17 cellular contexts compared by ENCODE assay signal in genomic region chr14:90489916-90490726, GRCh38.
DNase-seq lines count a peak whose midpoint lies in the region; ATAC-seq and TF ChIP-seq lines count a peak whose summit lies in the region.
"Had no signal": no experiment of that assay in that cellular context is flagged by ENCODE, and none has a peak within 500 bp of the region (broad histone marks: within the 10 kb centered on the region; RNA-seq: fewer than 3 reads in every experiment).

No MANE protein-coding gene starts in this region.

- H3K9me3 Mint-ChIP-seq in activated naive CD4-positive, alpha-beta T cell treated with anti-CD3 and anti-CD28 coated beads, Interleukin-2, amount 50 U/mL, for 72 hours, result peaks cover 0 to 5% of the 10 kb centered on the region in 2 donors
- H3K9me3 Mint-ChIP-seq: activated T-helper 1 cell treated with anti-CD3 and anti-CD28 coated beads, Interleukin-12 subunit alpha, Interleukin-12 subunit beta, Interleukin-2, Interleukin-4 antibody, amounts not matched to agents 30 ng/mL and 10 ng/mL and 1 ng/mL, durations not matched to agents 14 hours and 24 hours and 36 hours had no signal

- DNase-seq in NCI-H82 (lab: John Stamatoyannopoulos, UW), result peak; percentile 6
- DNase-seq in NCI-H82 treated with DMSO at 0.1 percent for 48 hours (lab: John Stamatoyannopoulos, UW; ENCODE audit: unreplicated experiment), result no peak
- peak; percentile 2 for DNase-seq in RPMI7951 (ENCODE audit: low read depth)
- DNase-seq in dorsolateral prefrontal cortex, result peak in 3 of 10 donors; percentile 42 to 63 (median 48)
- no peak for DNase-seq in right cardiac atrium
- no peak for DNase-seq in activated naive CD4-positive, alpha-beta T cell treated with anti-CD3 and anti-CD28 coated beads, Interleukin-2, amount 50 U/mL, for 72 hours (ENCODE audit: low spot score in 2 of 2)
- no peak for DNase-seq in activated effector memory CD4-positive, alpha-beta T cell treated with anti-CD3 and anti-CD28 coated beads, Interleukin-2, amount 50 U/mL, for 16 hours
- DNase-seq: activated CD4-positive, CD25-positive, alpha-beta regulatory T cell; mammary epithelial cell; NCI-H1694 treated with DMSO at 0.1 percent for 48 hours; SHP77; stimulated activated CD4-positive, alpha-beta T cell treated with anti-CD3 and anti-CD28 coated beads, Interleukin-4, amount 100 ng/mL, for 4 hours; T-helper 2 cell had no signal

- WGBS in right cardiac atrium, result 85% methylated on average over 8 of the region's 8 CpGs

- TF ChIP-seq CTCF in dorsolateral prefrontal cortex (IDR thresholded peaks at IDR 0.05 in 54 of 56, conservative IDR thresholded peaks at IDR 0.05 in 2 of 56; ENCODE audit: low read depth in 1 of 56, partially characterized antibody in 56 of 56), result no peak

- no peaks in the 10 kb centered on the region for H3K9me3 ChIP-seq in right cardiac atrium (ENCODE audit: control insufficient read depth, low read length)

- H3K4me3 ChIP-seq in dorsolateral prefrontal cortex, result no peak overlapping the region
- H3K4me3 ChIP-seq in right cardiac atrium (ENCODE audit: low read length), result no peak overlapping the region
- H3K4me3 ChIP-seq: smooth muscle cell had no signal

- no peak for ATAC-seq in right cardiac atrium
- no peak for ATAC-seq in activated naive CD4-positive, alpha-beta T cell treated with anti-CD3 and anti-CD28 coated beads, Interleukin-2, amount 50 U/mL, for 72 hours

- H3K27ac Mint-ChIP-seq in activated naive CD4-positive, alpha-beta T cell treated with anti-CD3 and anti-CD28 coated beads, Interleukin-2, amount 50 U/mL, for 72 hours, result peak overlapping the region in 1 of 2 donors; percentile 60
- H3K27ac Mint-ChIP-seq: activated T-helper 1 cell treated with anti-CD3 and anti-CD28 coated beads, Interleukin-12 subunit alpha, Interleukin-12 subunit beta, Interleukin-2, Interleukin-4 antibody, amounts not matched to agents 30 ng/mL and 10 ng/mL and 1 ng/mL, durations not matched to agents 14 hours and 24 hours and 36 hours had no signal

- intact Hi-C loops in dorsolateral prefrontal cortex (cut with DNase I), result no loop called here
- intact Hi-C loops in right cardiac atrium (cut with DNase I), result no loop called here

- peak overlapping the region in 57 of 59 donors; percentile 32 to 95 (median 85) for H3K27ac ChIP-seq in dorsolateral prefrontal cortex
- peak overlapping the region; percentile 64 for H3K27ac ChIP-seq in temporal lobe (ENCODE audit: low read depth, low read length)
- no peak overlapping the region for H3K27ac ChIP-seq in right cardiac atrium (ENCODE audit: low read length)
- H3K27ac ChIP-seq: C4-2B had no signal

- no peaks in the 10 kb centered on the region for H3K36me3 Mint-ChIP-seq in activated naive CD4-positive, alpha-beta T cell treated with anti-CD3 and anti-CD28 coated beads, Interleukin-2, amount 50 U/mL, for 72 hours

- H3K27me3 ChIP-seq in dorsolateral prefrontal cortex, result no peaks in the 10 kb centered on the region
- no peaks in the 10 kb centered on the region for H3K27me3 ChIP-seq in right cardiac atrium (ENCODE audit: control insufficient read depth, insufficient read depth)

- peaks cover 13% of the 10 kb centered on the region for H3K4me1 ChIP-seq in right cardiac atrium (ENCODE audit: control insufficient read depth, insufficient read depth, low read length)

Comparison
In these comparisons a context has a peak if more than half of its experiments do, and no peak if none do; other contexts are left out.
1. DNase-seq: peak in NCI-H82 (single experiment) and RPMI7951 (single experiment); none in NCI-H82 treated with DMSO at 0.1 percent for 48 hours (single experiment), right cardiac atrium (0 of 3), activated naive CD4-positive, alpha-beta T cell treated with anti-CD3 and anti-CD28 coated beads, Interleukin-2, amount 50 U/mL, for 72 hours (0 of 2) and activated effector memory CD4-positive, alpha-beta T cell treated with anti-CD3 and anti-CD28 coated beads, Interleukin-2, amount 50 U/mL, for 16 hours (single experiment).